In genomic region chr3:194100856-194101390, GRCh38 we compare ENCODE assay signal across 13 cellular contexts.
DNase-seq lines count a peak whose midpoint lies in the region; ATAC-seq and TF ChIP-seq lines count a peak whose summit lies in the region.
"Had no signal": no experiment of that assay in that cellular context is flagged by ENCODE, and none has a peak within 500 bp of the region (broad histone marks: within the 10 kb centered on the region; RNA-seq: fewer than 3 reads in every experiment).

No MANE protein-coding gene starts in this region.

- no peak for TF ChIP-seq CTCF in VCaP (conservative IDR thresholded peaks at IDR 0.05)

- H3K27ac Mint-ChIP-seq in activated naive CD8-positive, alpha-beta T cell treated with anti-CD3 and anti-CD28 coated beads, Interleukin-2, amount 50 U/mL, for 24 hours = no peak overlapping the region

- H3K27ac ChIP-seq in VCaP = peak overlapping the region; percentile 72
- H3K27ac ChIP-seq: heart left ventricle, SJSA1, thyroid gland had no signal

- H3K36me3 Mint-ChIP-seq in activated naive CD8-positive, alpha-beta T cell treated with anti-CD3 and anti-CD28 coated beads, Interleukin-2, amount 50 U/mL, for 24 hours (ENCODE audit: low read depth) = no peaks in the 10 kb centered on the region

- peaks cover 25% of the 10 kb centered on the region for H3K4me1 Mint-ChIP-seq in activated naive CD8-positive, alpha-beta T cell treated with anti-CD3 and anti-CD28 coated beads, Interleukin-2, amount 50 U/mL, for 24 hours

- ATAC-seq in GM18498 (IDR thresholded peaks at IDR 0.05; ENCODE audit: unreplicated experiment) = peak; percentile 89
- peak; percentile 77 for ATAC-seq in GM21360 (IDR thresholded peaks at IDR 0.05; ENCODE audit: unreplicated experiment)
- peak; percentile 77 for ATAC-seq in HG03064 (IDR thresholded peaks at IDR 0.05; ENCODE audit: low read depth, unreplicated experiment)
- no peak for ATAC-seq in activated naive CD8-positive, alpha-beta T cell treated with anti-CD3 and anti-CD28 coated beads, Interleukin-2, amount 50 U/mL, for 24 hours
- ATAC-seq: heart left ventricle had no signal

- no peak overlapping the region for H3K4me3 Mint-ChIP-seq in activated naive CD8-positive, alpha-beta T cell treated with anti-CD3 and anti-CD28 coated beads, Interleukin-2, amount 50 U/mL, for 24 hours

- DNase-seq in activated naive CD8-positive, alpha-beta T cell treated with anti-CD3 and anti-CD28 coated beads, Interleukin-2, amount 50 U/mL, for 24 hours = no peak
- DNase-seq in AG08396 (ENCODE audit: low spot score) (no peak), NCI-H345 (lab: John Stamatoyannopoulos, UW) (no peak)
- DNase-seq in stimulated activated CD4-positive, alpha-beta T cell treated with anti-CD3 and anti-CD28 coated beads, Interleukin-4, amount 100 ng/mL, for 4 hours = no peak
- DNase-seq: heart left ventricle; NCI-H1417 treated with DMSO at 0.1 percent for 48 hours; stimulated activated CD4-positive, alpha-beta T cell treated with anti-CD3 and anti-CD28 coated beads, Interleukin-1b, Interleukin-23, amount 100 ng/mL, for 48 hours; thyroid gland had no signal

- H3K27me3 Mint-ChIP-seq in activated naive CD8-positive, alpha-beta T cell treated with anti-CD3 and anti-CD28 coated beads, Interleukin-2, amount 50 U/mL, for 24 hours = peaks cover 26% of the 10 kb centered on the region

- H3K9me3 Mint-ChIP-seq in activated naive CD8-positive, alpha-beta T cell treated with anti-CD3 and anti-CD28 coated beads, Interleukin-2, amount 50 U/mL, for 24 hours = no peaks in the 10 kb centered on the region
